In the genomic region with DNA sequence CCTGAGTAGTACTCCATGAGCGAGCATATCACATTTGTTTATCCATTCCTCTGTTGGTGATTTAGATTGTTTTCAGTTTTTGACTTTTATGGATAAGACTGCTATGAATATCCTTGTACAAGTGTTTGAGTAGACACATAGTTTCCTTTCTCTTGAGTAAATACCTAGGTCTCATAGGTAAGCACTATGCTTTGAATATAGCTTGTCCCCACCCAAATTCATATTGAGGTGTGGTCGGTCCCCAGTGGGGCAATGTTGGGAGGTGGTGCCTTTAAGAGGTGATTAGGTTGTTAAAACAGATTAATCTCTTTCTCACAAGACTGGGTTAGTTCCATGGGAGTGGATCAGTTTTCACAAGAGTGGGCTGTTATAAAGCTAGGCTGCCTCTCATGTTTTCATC, we compare ENCODE assay signal across 19 cellular contexts. TPM values are rescaled to one million over a fixed set of nuclear protein-coding genes. Genes with fewer than 3 reads are reported as not detected.
A peak's percentile ranks its signal among the peaks of the same experiment; 100 is the strongest.
DNase-seq lines count a peak whose midpoint lies in the region; ATAC-seq and TF ChIP-seq lines count a peak whose summit lies in the region.
"Had no signal": no experiment of that assay in that cellular context is flagged by ENCODE, and none has a peak within 500 bp of the region (broad histone marks: within the 10 kb centered on the region; RNA-seq: fewer than 3 reads in every experiment).

No MANE protein-coding gene starts in this region.

- no peaks in the 10 kb centered on the region for H3K36me3 ChIP-seq in mucosa of descending colon (ENCODE audit: low read depth)
- H3K36me3 ChIP-seq: BE2C had no signal

- peak overlapping the region; percentile 80 for H3K27ac Mint-ChIP-seq in activated naive CD8-positive, alpha-beta T cell
- H3K27ac Mint-ChIP-seq in activated naive CD8-positive, alpha-beta T cell treated with anti-CD3 and anti-CD28 coated beads for 36 hours = no peak overlapping the region
- peak overlapping the region; percentile 74 for H3K27ac Mint-ChIP-seq in activated naive CD8-positive, alpha-beta T cell treated with anti-CD3 and anti-CD28 coated beads, Interleukin-2, amount 50 U/mL, for 24 hours

- H3K4me1 ChIP-seq in mucosa of descending colon (ENCODE audit: low read depth) = peaks cover 20% of the 10 kb centered on the region
- H3K4me1 ChIP-seq: BE2C had no signal

- no peaks in the 10 kb centered on the region for H3K36me3 Mint-ChIP-seq in activated naive CD8-positive, alpha-beta T cell
- peaks cover 3% of the 10 kb centered on the region for H3K36me3 Mint-ChIP-seq in activated naive CD8-positive, alpha-beta T cell treated with anti-CD3 and anti-CD28 coated beads for 36 hours
- H3K36me3 Mint-ChIP-seq in activated naive CD8-positive, alpha-beta T cell treated with anti-CD3 and anti-CD28 coated beads, Interleukin-2, amount 50 U/mL, for 24 hours (ENCODE audit: low read depth) = peaks cover 1% of the 10 kb centered on the region

- H3K27me3 Mint-ChIP-seq in activated naive CD8-positive, alpha-beta T cell = peaks cover 28% of the 10 kb centered on the region
- peaks cover 65% of the 10 kb centered on the region for H3K27me3 Mint-ChIP-seq in activated naive CD8-positive, alpha-beta T cell treated with anti-CD3 and anti-CD28 coated beads for 36 hours
- peaks cover 43% of the 10 kb centered on the region for H3K27me3 Mint-ChIP-seq in activated naive CD8-positive, alpha-beta T cell treated with anti-CD3 and anti-CD28 coated beads, Interleukin-2, amount 50 U/mL, for 24 hours

- H3K4me1 Mint-ChIP-seq in activated naive CD8-positive, alpha-beta T cell (ENCODE audit: low read depth) = peaks cover 57% of the 10 kb centered on the region
- peaks cover 52% of the 10 kb centered on the region for H3K4me1 Mint-ChIP-seq in activated naive CD8-positive, alpha-beta T cell treated with anti-CD3 and anti-CD28 coated beads for 36 hours
- H3K4me1 Mint-ChIP-seq in activated naive CD8-positive, alpha-beta T cell treated with anti-CD3 and anti-CD28 coated beads, Interleukin-2, amount 50 U/mL, for 24 hours = peaks cover 67% of the 10 kb centered on the region

- no peaks in the 10 kb centered on the region for H3K9me3 ChIP-seq in mucosa of descending colon
- H3K9me3 ChIP-seq: BE2C had no signal

- no peak for ATAC-seq in activated naive CD8-positive, alpha-beta T cell treated with anti-CD3 and anti-CD28 coated beads, Interleukin-2, amount 50 U/mL, for 24 hours
- peak; percentile 60 for ATAC-seq in mucosa of descending colon
- ATAC-seq in GM21390 (IDR thresholded peaks at IDR 0.05; ENCODE audit: unreplicated experiment) = no peak

- intact Hi-C loops in mucosa of descending colon (cut with DNase I, micrococcal nuclease) = no loop called here

- peak overlapping the region; percentile 37 for H3K4me3 Mint-ChIP-seq in activated naive CD8-positive, alpha-beta T cell
- H3K4me3 Mint-ChIP-seq in activated naive CD8-positive, alpha-beta T cell treated with anti-CD3 and anti-CD28 coated beads for 36 hours = no peak overlapping the region
- no peak overlapping the region for H3K4me3 Mint-ChIP-seq in activated naive CD8-positive, alpha-beta T cell treated with anti-CD3 and anti-CD28 coated beads, Interleukin-2, amount 50 U/mL, for 24 hours

- no peak for DNase-seq in activated naive CD8-positive, alpha-beta T cell treated with anti-CD3 and anti-CD28 coated beads for 36 hours
- no peak for DNase-seq in activated naive CD8-positive, alpha-beta T cell treated with anti-CD3 and anti-CD28 coated beads, Interleukin-2, amount 50 U/mL, for 24 hours
- DNase-seq in mucosa of descending colon = no peak
- DNase-seq in iPS-NIHi7 (ENCODE audit: extremely low spot score) = no peak
- no peak for DNase-seq in superior temporal gyrus (ENCODE audit: extremely low spot score)
- DNase-seq: BE2C, COR-L47, DMS79, H7, MV-4-11, NCI-H1105 treated with DMSO at 0.1 percent for 48 hours, NCI-H2029 treated with DMSO at 0.1 percent for 48 hours, NCI-H226, NCI-H510A treated with DMSO at 0.1 percent for 48 hours, NCI-H748 treated with DMSO at 0.1 percent for 48 hours, SHP77 treated with DMSO at 0.1 percent for 48 hours had no signal

- H3K9me3 Mint-ChIP-seq in activated naive CD8-positive, alpha-beta T cell (ENCODE audit: low read depth) = no peaks in the 10 kb centered on the region
- peaks cover 2% of the 10 kb centered on the region for H3K9me3 Mint-ChIP-seq in activated naive CD8-positive, alpha-beta T cell treated with anti-CD3 and anti-CD28 coated beads for 36 hours
- no peaks in the 10 kb centered on the region for H3K9me3 Mint-ChIP-seq in activated naive CD8-positive, alpha-beta T cell treated with anti-CD3 and anti-CD28 coated beads, Interleukin-2, amount 50 U/mL, for 24 hours

- H3K4me3 ChIP-seq in mucosa of descending colon = no peak overlapping the region
- H3K4me3 ChIP-seq: SK-N-MC had no signal

- TF ChIP-seq CTCF in mucosa of descending colon (IDR thresholded peaks at IDR 0.05) = no peak

RNA-seq across cellular contexts. Expression of gene CDCP1, which starts 42.8 kb away (rescaled TPM):
- 1 to 10 TPM in 1 of 2 experiments, under 1 TPM in 1; 0.82 to 1.1 TPM for total RNA-seq in activated naive CD8-positive, alpha-beta T cell treated with anti-CD3 and anti-CD28 coated beads for 36 hours
- 100 to 1,000 TPM in 1 of 3 donors, 10 to 100 TPM in 2; 57.6 to 111 (median 87.5) TPM for total RNA-seq in mucosa of descending colon

Comparison
In these comparisons a context has a peak if more than half of its experiments do, and no peak if none do; other contexts are left out.
1. RNA of gene CDCP1, which starts 42.8 kb away (total RNA-seq): 57.6 to 111 TPM in mucosa of descending colon; 0.82 to 1.1 TPM in activated naive CD8-positive, alpha-beta T cell treated with anti-CD3 and anti-CD28 coated beads for 36 hours; every median in the first group is over 10 times any median in the second.